21 cellular contexts compared by ENCODE assay signal in genomic region chr5:8831854-8832253, GRCh38.
"Had no signal": no experiment of that assay in that cellular context is flagged by ENCODE, and none has a peak within 500 bp of the region (broad histone marks: within the 10 kb centered on the region; RNA-seq: fewer than 3 reads in every experiment).

No MANE protein-coding gene starts in this region.

- H3K36me3 ChIP-seq: left lung, prostate gland, upper lobe of right lung had no signal

- H3K27me3 Mint-ChIP-seq: activated naive CD8-positive, alpha-beta T cell treated with anti-CD3 and anti-CD28 coated beads, Interleukin-2, amount 10 ng/mL, durations not matched to agents 7 days and 5 days; natural killer cell treated with Interleukin-12 subunit alpha and Interleukin-12 subunit beta and Interleukin-15 and Interleukin-18, amount 100 ng/mL, for 72 hours had no signal

- DNase-seq: activated CD4-positive, alpha-beta T cell treated with anti-CD3 and anti-CD28 coated beads for 4 hours; activated CD4-positive, alpha-beta T cell treated with anti-CD3 and anti-CD28 coated beads, Interleukin-2, amount 50 U/mL, for 48 hours; activated CD4-positive, CD25-positive, alpha-beta regulatory T cell; activated effector memory CD4-positive, alpha-beta T cell treated with Interleukin-2 at 50 U/mL for 16 hours; activated naive CD4-positive, alpha-beta T cell treated with anti-CD3 and anti-CD28 coated beads for 36 hours; activated naive CD8-positive, alpha-beta T cell treated with anti-CD3 and anti-CD28 coated beads, Interleukin-2, amount 10 ng/mL, durations not matched to agents 7 days and 5 days; activated T-cell treated with anti-CD3 and anti-CD28 coated beads, Interleukin-2, amount 50 U/mL, for 72 hours; body of pancreas; dermis blood vessel endothelial cell; effector CD8-positive, alpha-beta T cell; immature natural killer cell; left lung; stimulated activated CD4-positive, alpha-beta T cell treated with anti-CD3 and anti-CD28 coated beads, Interleukin-12 subunit alpha, Interleukin-12 subunit beta, amount 100 ng/mL, for 4 hours; stimulated activated CD4-positive, alpha-beta T cell treated with anti-CD3 and anti-CD28 coated beads, Interleukin-4, amount 100 ng/mL, for 4 hours; stimulated activated naive CD8-positive, alpha-beta T cell treated with anti-CD3 and anti-CD28 coated beads, Interleukin-15, Interleukin-2, amounts not matched to agents 100 U/mL and 50 U/mL, for 24 hours; upper lobe of right lung had no signal

- H3K9me3 ChIP-seq: body of pancreas, left lung, prostate gland, upper lobe of right lung had no signal

- H3K4me3 ChIP-seq: body of pancreas, left lung, lung, prostate gland, upper lobe of right lung had no signal

- H3K4me1 ChIP-seq: body of pancreas, left lung, prostate gland had no signal

- H3K27me3 ChIP-seq: body of pancreas, left lung, upper lobe of right lung had no signal

- H3K36me3 Mint-ChIP-seq: activated naive CD8-positive, alpha-beta T cell treated with anti-CD3 and anti-CD28 coated beads, Interleukin-2, amount 10 ng/mL, durations not matched to agents 7 days and 5 days; immature natural killer cell had no signal

- H3K27ac Mint-ChIP-seq: activated naive CD4-positive, alpha-beta T cell treated with anti-CD3 and anti-CD28 coated beads for 36 hours; activated naive CD8-positive, alpha-beta T cell treated with anti-CD3 and anti-CD28 coated beads, Interleukin-2, amount 10 ng/mL, durations not matched to agents 7 days and 5 days; activated T-cell treated with anti-CD3 and anti-CD28 coated beads, Interleukin-2, amount 50 U/mL, for 72 hours; immature natural killer cell; mesothelial cell of epicardium; natural killer cell treated with Interleukin-12 subunit alpha and Interleukin-12 subunit beta and Interleukin-15 and Interleukin-18, amount 100 ng/mL, for 72 hours; T-helper 1 cell treated with Interleukin-12 subunit alpha and Interleukin-12 subunit beta and Interleukin-4 antibody, amounts not matched to agents 30 μg/mL and 1 μg/mL, for 36 hours had no signal

- H3K4me3 Mint-ChIP-seq: activated naive CD4-positive, alpha-beta T cell treated with anti-CD3 and anti-CD28 coated beads for 36 hours; activated naive CD8-positive, alpha-beta T cell treated with anti-CD3 and anti-CD28 coated beads, Interleukin-2, amount 10 ng/mL, durations not matched to agents 7 days and 5 days; activated T-cell treated with anti-CD3 and anti-CD28 coated beads, Interleukin-2, amount 50 U/mL, for 72 hours; immature natural killer cell; mesothelial cell of epicardium; natural killer cell treated with Interleukin-12 subunit alpha and Interleukin-12 subunit beta and Interleukin-15 and Interleukin-18, amount 100 ng/mL, for 72 hours; T-helper 1 cell treated with Interleukin-12 subunit alpha and Interleukin-12 subunit beta and Interleukin-4 antibody, amounts not matched to agents 30 μg/mL and 1 μg/mL, for 36 hours had no signal

- H3K4me1 Mint-ChIP-seq: activated naive CD8-positive, alpha-beta T cell treated with anti-CD3 and anti-CD28 coated beads, Interleukin-2, amount 10 ng/mL, durations not matched to agents 7 days and 5 days; immature natural killer cell; mesothelial cell of epicardium had no signal

- H3K27ac ChIP-seq: body of pancreas, left lung, prostate gland, upper lobe of right lung had no signal

- ATAC-seq: activated T-cell treated with anti-CD3 and anti-CD28 coated beads, Interleukin-2, amount 50 U/mL, for 72 hours; body of pancreas; left lung; natural killer cell treated with Interleukin-12 subunit alpha and Interleukin-12 subunit beta and Interleukin-15 and Interleukin-18, amount 100 ng/mL, for 72 hours; stimulated activated naive CD8-positive, alpha-beta T cell treated with anti-CD3 and anti-CD28 coated beads, Interleukin-15, Interleukin-2, amounts not matched to agents 100 U/mL and 50 U/mL, for 24 hours; upper lobe of right lung had no signal
